2 cellular contexts compared by ENCODE assay signal in genomic region chr2:105082107-105082506, GRCh38.
TF ChIP-seq lines count a peak whose summit lies in the region.

No MANE protein-coding gene starts in this region.

TF ChIP-seq in neural cell, 6 proteins besides CTCF, POLR2A, EP300 and RAD21 (continued from another document):
- TF ChIP-seq SMC3 (conservative IDR thresholded peaks at IDR 0.05; ENCODE audit: poor library complexity): no peak
- TF ChIP-seq MXI1 (conservative IDR thresholded peaks at IDR 0.05; ENCODE audit: poor library complexity, severe bottlenecking): no peak
- TF ChIP-seq TAF1 (IDR thresholded peaks at IDR 0.05; ENCODE audit: low read depth): no peak
TF ChIP-seq in neural cell: peak in this region for 0.

TF ChIP-seq in WTC11, 78 proteins besides CTCF, POLR2A, EP300 and RAD21 (continued from another document):
- TF ChIP-seq, protein P1, sequence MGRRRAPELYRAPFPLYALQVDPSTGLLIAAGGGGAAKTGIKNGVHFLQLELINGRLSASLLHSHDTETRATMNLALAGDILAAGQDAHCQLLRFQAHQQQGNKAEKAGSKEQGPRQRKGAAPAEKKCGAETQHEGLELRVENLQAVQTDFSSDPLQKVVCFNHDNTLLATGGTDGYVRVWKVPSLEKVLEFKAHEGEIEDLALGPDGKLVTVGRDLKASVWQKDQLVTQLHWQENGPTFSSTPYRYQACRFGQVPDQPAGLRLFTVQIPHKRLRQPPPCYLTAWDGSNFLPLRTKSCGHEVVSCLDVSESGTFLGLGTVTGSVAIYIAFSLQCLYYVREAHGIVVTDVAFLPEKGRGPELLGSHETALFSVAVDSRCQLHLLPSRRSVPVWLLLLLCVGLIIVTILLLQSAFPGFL (CRISPR knock-in tag; IDR thresholded peaks at IDR 0.05; ENCODE audit: borderline replicate concordance): no peak
- TF ChIP-seq E2F4 (CRISPR knock-in tag; IDR thresholded peaks at IDR 0.05; ENCODE audit: borderline replicate concordance, low read depth) (no peak), GRHL2 (CRISPR knock-in tag; IDR thresholded peaks at IDR 0.05; ENCODE audit: insufficient replicate concordance, severe bottlenecking) (no peak), ZNF232 (CRISPR knock-in tag; IDR thresholded peaks at IDR 0.05) (no peak), NR1H2 (CRISPR knock-in tag; IDR thresholded peaks at IDR 0.05) (no peak)
- TF ChIP-seq, protein P2, sequence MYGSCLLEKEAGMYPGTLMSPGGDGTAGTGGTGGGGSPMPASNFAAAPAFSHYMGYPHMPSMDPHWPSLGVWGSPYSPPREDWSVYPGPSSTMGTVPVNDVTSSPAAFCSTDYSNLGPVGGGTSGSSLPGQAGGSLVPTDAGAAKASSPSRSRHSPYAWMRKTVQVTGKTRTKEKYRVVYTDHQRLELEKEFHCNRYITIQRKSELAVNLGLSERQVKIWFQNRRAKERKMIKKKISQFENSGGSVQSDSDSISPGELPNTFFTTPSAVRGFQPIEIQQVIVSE (CRISPR knock-in tag; IDR thresholded peaks at IDR 0.05; ENCODE audit: borderline replicate concordance): no peak
- TF ChIP-seq, protein P3, sequence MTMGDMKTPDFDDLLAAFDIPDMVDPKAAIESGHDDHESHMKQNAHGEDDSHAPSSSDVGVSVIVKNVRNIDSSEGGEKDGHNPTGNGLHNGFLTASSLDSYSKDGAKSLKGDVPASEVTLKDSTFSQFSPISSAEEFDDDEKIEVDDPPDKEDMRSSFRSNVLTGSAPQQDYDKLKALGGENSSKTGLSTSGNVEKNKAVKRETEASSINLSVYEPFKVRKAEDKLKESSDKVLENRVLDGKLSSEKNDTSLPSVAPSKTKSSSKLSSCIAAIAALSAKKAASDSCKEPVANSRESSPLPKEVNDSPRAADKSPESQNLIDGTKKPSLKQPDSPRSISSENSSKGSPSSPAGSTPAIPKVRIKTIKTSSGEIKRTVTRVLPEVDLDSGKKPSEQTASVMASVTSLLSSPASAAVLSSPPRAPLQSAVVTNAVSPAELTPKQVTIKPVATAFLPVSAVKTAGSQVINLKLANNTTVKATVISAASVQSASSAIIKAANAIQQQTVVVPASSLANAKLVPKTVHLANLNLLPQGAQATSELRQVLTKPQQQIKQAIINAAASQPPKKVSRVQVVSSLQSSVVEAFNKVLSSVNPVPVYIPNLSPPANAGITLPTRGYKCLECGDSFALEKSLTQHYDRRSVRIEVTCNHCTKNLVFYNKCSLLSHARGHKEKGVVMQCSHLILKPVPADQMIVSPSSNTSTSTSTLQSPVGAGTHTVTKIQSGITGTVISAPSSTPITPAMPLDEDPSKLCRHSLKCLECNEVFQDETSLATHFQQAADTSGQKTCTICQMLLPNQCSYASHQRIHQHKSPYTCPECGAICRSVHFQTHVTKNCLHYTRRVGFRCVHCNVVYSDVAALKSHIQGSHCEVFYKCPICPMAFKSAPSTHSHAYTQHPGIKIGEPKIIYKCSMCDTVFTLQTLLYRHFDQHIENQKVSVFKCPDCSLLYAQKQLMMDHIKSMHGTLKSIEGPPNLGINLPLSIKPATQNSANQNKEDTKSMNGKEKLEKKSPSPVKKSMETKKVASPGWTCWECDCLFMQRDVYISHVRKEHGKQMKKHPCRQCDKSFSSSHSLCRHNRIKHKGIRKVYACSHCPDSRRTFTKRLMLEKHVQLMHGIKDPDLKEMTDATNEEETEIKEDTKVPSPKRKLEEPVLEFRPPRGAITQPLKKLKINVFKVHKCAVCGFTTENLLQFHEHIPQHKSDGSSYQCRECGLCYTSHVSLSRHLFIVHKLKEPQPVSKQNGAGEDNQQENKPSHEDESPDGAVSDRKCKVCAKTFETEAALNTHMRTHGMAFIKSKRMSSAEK (CRISPR knock-in tag; IDR thresholded peaks at IDR 0.05; ENCODE audit: borderline replicate concordance): no peak
